In the genomic region with DNA sequence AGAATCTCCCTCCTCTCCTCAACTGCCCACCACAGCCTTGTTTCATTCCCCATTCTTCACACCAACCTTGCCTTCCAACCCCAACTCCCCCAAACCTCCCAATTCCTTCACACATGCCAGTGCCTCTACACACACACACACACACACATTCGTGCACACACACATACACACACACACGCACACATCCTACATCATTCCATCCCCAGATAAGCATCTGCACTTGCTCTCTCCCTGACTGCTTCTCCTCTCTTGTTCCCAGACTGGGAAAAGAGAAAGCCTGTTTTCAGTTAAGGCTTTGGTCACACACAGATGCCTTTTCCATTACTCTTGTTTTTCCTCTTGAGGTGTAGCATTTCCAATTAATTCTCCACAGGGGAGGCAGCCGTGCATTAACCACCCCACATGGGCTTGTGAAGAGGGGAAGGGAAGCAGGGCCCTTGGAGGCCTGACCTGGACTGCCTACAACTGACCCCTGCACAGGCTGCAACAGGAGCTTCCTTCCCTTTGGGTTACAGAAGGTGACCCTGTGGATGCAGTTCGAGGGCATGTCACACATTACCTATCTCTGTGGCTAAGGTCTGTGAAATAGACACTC, we compare ENCODE assay signal across 22 cellular contexts. TPM values are rescaled to one million over a fixed set of nuclear protein-coding genes. Genes with fewer than 3 reads are reported as not detected.
"Had no signal": no experiment of that assay in that cellular context is flagged by ENCODE, and none has a peak within 500 bp of the region (broad histone marks: within the 10 kb centered on the region; RNA-seq: fewer than 3 reads in every experiment).

No MANE protein-coding gene starts in this region.

- H3K4me3 Mint-ChIP-seq: activated naive CD4-positive, alpha-beta T cell treated with anti-CD3 and anti-CD28 coated beads, Interleukin-2, amount 10 ng/mL, durations not matched to agents 7 days and 5 days; brain; memory B cell; T-helper 17 cell; type B pancreatic cell had no signal

- DNase-seq: activated CD4-positive, alpha-beta T cell treated with anti-CD3 and anti-CD28 coated beads for 4 hours; activated CD4-positive, alpha-beta T cell treated with anti-CD3 and anti-CD28 coated beads, Interleukin-2, amount 50 U/mL, for 48 hours; activated CD4-positive, CD25-positive, alpha-beta regulatory T cell; activated effector memory CD4-positive, alpha-beta T cell treated with anti-CD3 and anti-CD28 coated beads, Interleukin-2, amount 50 U/mL, for 16 hours; activated naive CD4-positive, alpha-beta T cell treated with anti-CD3 and anti-CD28 coated beads, Interleukin-2, amount 10 ng/mL, durations not matched to agents 7 days and 5 days; central memory CD4-positive, alpha-beta T cell; effector memory CD4-positive, alpha-beta T cell; gastrocnemius medialis; heart left ventricle; islet precursor cell; left cardiac atrium; mucosa of descending colon; occipital lobe; stimulated activated CD4-positive, alpha-beta T cell treated with anti-CD3 and anti-CD28 coated beads, Interleukin-2, amount 100 ng/mL, for 48 hours; stimulated activated naive CD4-positive, alpha-beta T cell treated with Interleukin-2 at 50 U/mL for 16 hours; SW 1271; T-helper 17 cell had no signal

- H3K27me3 ChIP-seq: gastrocnemius medialis, heart left ventricle had no signal

- H3K27ac Mint-ChIP-seq: activated naive CD4-positive, alpha-beta T cell treated with anti-CD3 and anti-CD28 coated beads, Interleukin-2, amount 10 ng/mL, durations not matched to agents 7 days and 5 days; brain; memory B cell; T-helper 17 cell; type B pancreatic cell had no signal

- H3K4me1 Mint-ChIP-seq: activated naive CD4-positive, alpha-beta T cell treated with anti-CD3 and anti-CD28 coated beads, Interleukin-2, amount 10 ng/mL, durations not matched to agents 7 days and 5 days; memory B cell; T-helper 17 cell had no signal

- H3K9me3 Mint-ChIP-seq: activated naive CD4-positive, alpha-beta T cell treated with anti-CD3 and anti-CD28 coated beads, Interleukin-2, amount 10 ng/mL, durations not matched to agents 7 days and 5 days; brain; memory B cell; type B pancreatic cell had no signal

- H3K27me3 Mint-ChIP-seq: brain, type B pancreatic cell had no signal

- H3K4me3 ChIP-seq: gastrocnemius medialis, heart left ventricle, mucosa of descending colon, thoracic aorta had no signal

- H3K36me3 ChIP-seq: gastrocnemius medialis, heart left ventricle, thoracic aorta had no signal

- ATAC-seq: gastrocnemius medialis, heart left ventricle, left cardiac atrium, mucosa of descending colon, T-helper 17 cell had no signal

- H3K27ac ChIP-seq: gastrocnemius medialis, heart left ventricle, thoracic aorta had no signal

- H3K36me3 Mint-ChIP-seq: activated naive CD4-positive, alpha-beta T cell treated with anti-CD3 and anti-CD28 coated beads, Interleukin-2, amount 10 ng/mL, durations not matched to agents 7 days and 5 days; brain; memory B cell; type B pancreatic cell had no signal

RNA-seq across cellular contexts. Expression of a gene that starts 32.0 kb away (rescaled TPM):
- total RNA-seq: dermis microvascular lymphatic vessel endothelial cell, T-helper 17 cell had no signal
